In the genomic region with DNA sequence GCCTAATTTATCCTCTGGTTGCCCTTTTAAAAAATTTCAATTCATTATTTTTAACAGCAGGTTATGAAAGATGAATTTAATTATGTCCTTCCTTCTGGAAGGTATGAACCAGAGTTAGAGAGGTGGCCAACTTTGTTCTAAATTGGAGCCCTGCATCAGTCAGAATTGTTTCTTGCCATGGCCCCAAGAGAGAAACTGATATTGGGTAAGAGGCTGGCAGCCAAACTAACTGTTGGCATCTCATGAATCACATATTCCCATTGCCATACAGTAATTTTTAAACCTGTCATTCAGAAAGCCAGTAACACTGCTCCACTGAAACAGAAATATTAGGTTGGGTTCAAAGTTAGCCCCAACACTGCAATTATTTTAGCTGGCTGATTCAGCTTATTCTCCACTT, we compare ENCODE assay signal across 20 cellular contexts.
DNase-seq lines count a peak whose midpoint lies in the region; ATAC-seq and TF ChIP-seq lines count a peak whose summit lies in the region.
"Had no signal": no experiment of that assay in that cellular context is flagged by ENCODE, and none has a peak within 500 bp of the region (broad histone marks: within the 10 kb centered on the region; RNA-seq: fewer than 3 reads in every experiment).

No MANE protein-coding gene starts in this region.

- no peaks in the 10 kb centered on the region for H3K4me1 ChIP-seq in right cardiac atrium (ENCODE audit: control insufficient read depth, insufficient read depth, low read length)
- no peaks in the 10 kb centered on the region for H3K4me1 ChIP-seq in right lobe of liver
- H3K4me1 ChIP-seq in transverse colon = no peaks in the 10 kb centered on the region
- H3K4me1 ChIP-seq: Peyer's patch had no signal

- in situ Hi-C loops in transverse colon (cut with MboI; ENCODE audit: low pct_ligation_motif_present in 1 of 4, low pct_unique_long_range_greater_than_20kb in 1 of 4, low sequenced_read_pairs in 3 of 4) = no loop called here

- H3K36me3 Mint-ChIP-seq in natural killer cell = peaks cover 25% of the 10 kb centered on the region
- H3K36me3 Mint-ChIP-seq in natural killer cell treated with Interleukin-12 subunit alpha and Interleukin-12 subunit beta and Interleukin-15 and Interleukin-18, amount 100 ng/mL, for 72 hours = peaks cover 34% of the 10 kb centered on the region

- H3K27ac ChIP-seq in right cardiac atrium (ENCODE audit: low read length) (no peak overlapping the region), right lobe of liver (no peak overlapping the region), transverse colon (no peak overlapping the region)
- H3K27ac ChIP-seq: Peyer's patch had no signal

- intact Hi-C loops in natural killer cell (cut with micrococcal nuclease) = loop anchor here (10.0 kb wide), 1 partner anchor 62 kb away; no protein-coding TSS in a partner anchor
- intact Hi-C loops in right cardiac atrium (cut with DNase I) = no loop called here
- intact Hi-C loops in right lobe of liver (cut with DNase I) = no loop called here
- intact Hi-C loops in transverse colon (cut with DNase I; ENCODE audit: low total_unique reads) = no loop called here

- H3K27ac Mint-ChIP-seq in natural killer cell = peak overlapping the region; percentile 3 to 17
- no peak overlapping the region for H3K27ac Mint-ChIP-seq in natural killer cell treated with Interleukin-12 subunit alpha and Interleukin-12 subunit beta and Interleukin-15 and Interleukin-18, amount 100 ng/mL, for 72 hours
- H3K27ac Mint-ChIP-seq: B cell had no signal

- TF ChIP-seq CTCF in natural killer cell (IDR thresholded peaks at IDR 0.05) (no peak), fibroblast of pulmonary artery (IDR thresholded peaks at IDR 0.05; ENCODE audit: low read length, missing control alignments) (no peak), right lobe of liver (IDR thresholded peaks at IDR 0.05) (no peak), transverse colon (IDR thresholded peaks at IDR 0.05) (no peak)

- H3K27me3 ChIP-seq in right cardiac atrium (ENCODE audit: control insufficient read depth, insufficient read depth) (no peaks in the 10 kb centered on the region), right lobe of liver (no peaks in the 10 kb centered on the region), transverse colon (no peaks in the 10 kb centered on the region)
- H3K27me3 ChIP-seq: MG63, Peyer's patch had no signal

- peaks cover 15 to 22% of the 10 kb centered on the region in 2 donors for H3K4me1 Mint-ChIP-seq in natural killer cell
- peaks cover 0 to 6% of the 10 kb centered on the region in 2 donors for H3K4me1 Mint-ChIP-seq in natural killer cell treated with Interleukin-12 subunit alpha and Interleukin-12 subunit beta and Interleukin-15 and Interleukin-18, amount 100 ng/mL, for 72 hours (ENCODE audit: low read depth in 2 of 2)
- H3K4me1 Mint-ChIP-seq: B cell had no signal

- TF ChIP-seq POLR2A in right lobe of liver (IDR thresholded peaks at IDR 0.05) (no peak), transverse colon (IDR thresholded peaks at IDR 0.05) (no peak)

- ATAC-seq in natural killer cell = no peak
- ATAC-seq in natural killer cell treated with Interleukin-12 subunit alpha and Interleukin-12 subunit beta and Interleukin-15 and Interleukin-18, amount 100 ng/mL, for 72 hours = no peak
- peak; percentile 62 to 72 for ATAC-seq in right cardiac atrium
- no peak for ATAC-seq in right lobe of liver
- ATAC-seq: A549 had no signal

- H3K36me3 ChIP-seq in right lobe of liver (peaks cover 0 to 11% (median 3%) of the 10 kb centered on the region in 4 donors), transverse colon (peaks cover 0 to 58% (median 14%) of the 10 kb centered on the region in 4 donors)

- no peak for DNase-seq in natural killer cell
- DNase-seq in natural killer cell treated with Interleukin-12 subunit alpha and Interleukin-12 subunit beta and Interleukin-15 and Interleukin-18, amount 100 ng/mL, for 72 hours (ENCODE audit: low spot score) = no peak
- DNase-seq in fibroblast of pulmonary artery (ENCODE audit: low read depth) = peak; percentile 13
- DNase-seq in right cardiac atrium = no peak
- DNase-seq in activated gamma-delta T cell (lab: John Stamatoyannopoulos, UW) = no peak
- DNase-seq in right lobe of liver = no peak
- no peak for DNase-seq in DMS153 (lab: John Stamatoyannopoulos, UW)
- DNase-seq in transverse colon = no peak
- DNase-seq: DMS79, Karpas-422, MG63, NCI-H1417, NCI-H1694 treated with DMSO at 0.1 percent for 48 hours, NCI-H2081 treated with DMSO at 0.1 percent for 48 hours, NCI-H2171 treated with DMSO at 0.1 percent for 48 hours, NCI-H524 treated with DMSO at 0.1 percent for 48 hours, NCI-H82, Peyer's patch had no signal

- H3K27me3 Mint-ChIP-seq in natural killer cell (ENCODE audit: low read depth in 2 of 2) = no peaks in the 10 kb centered on the region
- H3K27me3 Mint-ChIP-seq in natural killer cell treated with Interleukin-12 subunit alpha and Interleukin-12 subunit beta and Interleukin-15 and Interleukin-18, amount 100 ng/mL, for 72 hours = no peaks in the 10 kb centered on the region
- H3K27me3 Mint-ChIP-seq: B cell had no signal

- H3K4me3 ChIP-seq in fibroblast of pulmonary artery (replicated peaks; ENCODE audit: low read depth, low read length) = no peak overlapping the region
- H3K4me3 ChIP-seq in right cardiac atrium (ENCODE audit: low read length) = no peak overlapping the region
- no peak overlapping the region for H3K4me3 ChIP-seq in right lobe of liver
- H3K4me3 ChIP-seq in transverse colon = no peak overlapping the region
- H3K4me3 ChIP-seq: A549, MG63, Peyer's patch had no signal

- TF ChIP-seq EP300 in transverse colon (IDR thresholded peaks at IDR 0.05; ENCODE audit: low read depth) = no peak

- H3K9me3 ChIP-seq in right cardiac atrium (ENCODE audit: control insufficient read depth, low read length) (no peaks in the 10 kb centered on the region), right lobe of liver (peaks cover 0 to 8% (median 0%) of the 10 kb centered on the region in 4 donors), transverse colon (peaks cover 10 to 12% of the 10 kb centered on the region in 2 donors)

- H3K9me3 Mint-ChIP-seq in natural killer cell = peaks cover 0 to 6% of the 10 kb centered on the region in 2 donors
- no peaks in the 10 kb centered on the region for H3K9me3 Mint-ChIP-seq in natural killer cell treated with Interleukin-12 subunit alpha and Interleukin-12 subunit beta and Interleukin-15 and Interleukin-18, amount 100 ng/mL, for 72 hours

- H3K4me3 Mint-ChIP-seq in natural killer cell = no peak overlapping the region
- no peak overlapping the region for H3K4me3 Mint-ChIP-seq in natural killer cell treated with Interleukin-12 subunit alpha and Interleukin-12 subunit beta and Interleukin-15 and Interleukin-18, amount 100 ng/mL, for 72 hours
- H3K4me3 Mint-ChIP-seq: B cell had no signal

Comparison
In these comparisons a context has a peak if more than half of its experiments do, and no peak if none do; other contexts are left out.
1. H3K27ac Mint-ChIP-seq: peak in natural killer cell (2 of 2); none in natural killer cell treated with Interleukin-12 subunit alpha and Interleukin-12 subunit beta and Interleukin-15 and Interleukin-18, amount 100 ng/mL, for 72 hours (0 of 2).
2. ATAC-seq: peak in right cardiac atrium (2 of 2); none in natural killer cell (0 of 3), natural killer cell treated with Interleukin-12 subunit alpha and Interleukin-12 subunit beta and Interleukin-15 and Interleukin-18, amount 100 ng/mL, for 72 hours (0 of 2) and right lobe of liver (0 of 4).